Comparison of ENCODE assay signal across 8 cellular contexts in genomic region chr21:43917515-43918384, GRCh38. TPM values are rescaled to one million over a fixed set of nuclear protein-coding genes. Genes with fewer than 3 reads are reported as not detected.
DNase-seq lines count a peak whose midpoint lies in the region; ATAC-seq and TF ChIP-seq lines count a peak whose summit lies in the region.
"Had no signal": no experiment of that assay in that cellular context is flagged by ENCODE, and none has a peak within 500 bp of the region (broad histone marks: within the 10 kb centered on the region; RNA-seq: fewer than 3 reads in every experiment).

No MANE protein-coding gene starts in this region.

- TF ChIP-seq CTCF in HFFc6 (IDR thresholded peaks at IDR 0.05) (peak; percentile 15; the same call in 1 of the 2 replicates), epithelial cell of esophagus (IDR thresholded peaks at IDR 0.05; ENCODE audit: insufficient read depth, low read depth, low read length, missing control alignments) (peak; percentile 36), omental fat pad (IDR thresholded peaks at IDR 0.05) (no peak)

- ATAC-seq in stimulated activated naive CD8-positive, alpha-beta T cell treated with anti-CD3 and anti-CD28 coated beads, Interleukin-15, Interleukin-2, amounts not matched to agents 100 U/mL and 50 U/mL, for 24 hours: peak; percentile 19
- ATAC-seq in omental fat pad (ENCODE audit: low FRiP score): no peak
- ATAC-seq: body of pancreas had no signal

- peak overlapping the region; percentile 81; the same call in 1 of the 2 replicates for H3K4me3 Mint-ChIP-seq in HFFc6

- H3K27me3 Mint-ChIP-seq in HFFc6 (ENCODE audit: insufficient read depth): no peaks in the 10 kb centered on the region

- no peak overlapping the region for H3K4me3 ChIP-seq in epithelial cell of esophagus (ENCODE audit: low read length)
- H3K4me3 ChIP-seq: body of pancreas had no signal

- peaks cover 8% of the 10 kb centered on the region for H3K36me3 Mint-ChIP-seq in HFFc6 (ENCODE audit: low read depth)

- H3K27ac Mint-ChIP-seq in HFFc6: no peak overlapping the region; the same call in 1 of the 2 replicates

- peaks cover 3% of the 10 kb centered on the region for H3K9me3 Mint-ChIP-seq in HFFc6

- H3K4me1 Mint-ChIP-seq in HFFc6 (ENCODE audit: low read depth): peaks cover 18% of the 10 kb centered on the region

- DNase-seq in HFFc6 (no peak), epithelial cell of esophagus (ENCODE audit: low read depth) (peak; percentile 33), NCI-H1105 (lab: John Stamatoyannopoulos, UW) (no peak), superior temporal gyrus (ENCODE audit: extremely low spot score) (no peak), omental fat pad (ENCODE audit: low spot score) (no peak)
- DNase-seq in activated CD4-positive, alpha-beta T cell treated with anti-CD3 and anti-CD28 coated beads for 4 hours: peak; percentile 32 to 44
- DNase-seq in stimulated activated naive CD8-positive, alpha-beta T cell treated with anti-CD3 and anti-CD28 coated beads, Interleukin-15, Interleukin-2, amounts not matched to agents 100 U/mL and 50 U/mL, for 24 hours: peak; percentile 38

RNA-seq across cellular contexts. Expression of gene AGPAT3, which starts 52.7 kb away (rescaled TPM):
- 100 to 1,000 TPM in 2 of 6 experiments, 10 to 100 TPM in 4; 94.6 to 114 (median 97.8) TPM for total RNA-seq in HFFc6 (2021; fragmentation: NEBNext Ultra II Directional; extraction: Animal tissue kit (Norgen Biotek cat#: 25700))
- 10 to 100 TPM; 29.7 to 47.0 (median 43.3) TPM for total RNA-seq in omental fat pad

Comparison
In these comparisons a context has a peak if more than half of its experiments do, and no peak if none do; other contexts are left out.
1. DNase-seq: peak in activated CD4-positive, alpha-beta T cell treated with anti-CD3 and anti-CD28 coated beads for 4 hours (2 of 2), epithelial cell of esophagus (single experiment) and stimulated activated naive CD8-positive, alpha-beta T cell treated with anti-CD3 and anti-CD28 coated beads, Interleukin-15, Interleukin-2, amounts not matched to agents 100 U/mL and 50 U/mL, for 24 hours (single experiment); none in HFFc6 (single experiment), NCI-H1105 (single experiment), superior temporal gyrus (single experiment) and omental fat pad (single experiment).
2. CTCF ChIP-seq: peak in HFFc6 (single experiment) and epithelial cell of esophagus (single experiment); none in omental fat pad (0 of 3).